Comparison of ENCODE assay signal across 7 cellular contexts in the genomic region with DNA sequence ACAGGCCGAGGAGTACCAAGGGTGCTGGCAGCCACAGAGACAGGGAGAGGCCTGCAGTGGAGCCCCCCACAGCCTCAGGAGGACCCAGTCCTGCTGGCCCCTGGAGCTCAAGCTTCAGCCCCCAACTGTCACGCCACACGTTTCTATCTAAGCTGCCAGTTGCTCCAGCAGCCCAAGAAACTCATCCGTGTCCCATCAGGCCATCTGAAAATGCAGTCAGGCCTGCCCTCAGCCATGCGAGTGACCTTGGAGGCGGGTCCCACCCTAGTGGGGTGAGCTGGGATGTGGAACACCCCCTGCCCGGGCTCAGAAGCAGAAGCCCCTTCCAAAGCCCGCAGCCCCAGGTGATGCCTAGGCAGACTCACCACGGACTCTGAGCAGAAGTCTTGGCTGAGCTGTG.
"Had no signal": no experiment of that assay in that cellular context is flagged by ENCODE, and none has a peak within 500 bp of the region (broad histone marks: within the 10 kb centered on the region; RNA-seq: fewer than 3 reads in every experiment).

No MANE protein-coding gene starts in this region.

- H3K9ac ChIP-seq: KMS-11 had no signal

- H2AFZ ChIP-seq: GM23338 had no signal

- H3K4me2 ChIP-seq: GM23338, KMS-11 had no signal

- DNase-seq: H9, HCEC 1CT, KBM-7 had no signal

- ATAC-seq: GM23338, HepG2 had no signal

- H3K27ac ChIP-seq: HL-60, KMS-11 had no signal

- H3K4me3 ChIP-seq: GM23338 had no signal
